Comparison of ENCODE assay signal across 10 cellular contexts in the genomic region with DNA sequence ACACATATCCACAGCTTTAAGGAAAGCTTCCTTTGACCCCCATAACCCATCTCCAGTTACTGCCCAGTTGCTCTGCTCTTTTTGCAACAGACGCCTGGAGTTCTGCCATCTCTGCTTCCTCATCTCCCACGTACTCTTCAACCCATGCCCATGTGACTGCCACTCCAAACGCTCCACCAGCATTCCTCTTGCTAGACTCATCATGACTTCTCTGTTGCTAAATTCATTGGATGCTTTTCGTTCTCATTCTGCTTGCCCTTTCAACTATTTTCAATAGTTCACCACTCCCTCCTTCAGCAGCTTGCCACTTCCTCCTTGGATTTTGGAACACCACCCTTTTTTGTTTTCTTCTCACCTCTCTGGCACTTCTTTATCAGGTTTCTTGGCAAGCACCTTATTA. TPM values are rescaled to one million over a fixed set of nuclear protein-coding genes. Genes with fewer than 3 reads are reported as not detected.
DNase-seq lines count a peak whose midpoint lies in the region; ATAC-seq and TF ChIP-seq lines count a peak whose summit lies in the region.
"Had no signal": no experiment of that assay in that cellular context is flagged by ENCODE, and none has a peak within 500 bp of the region (broad histone marks: within the 10 kb centered on the region; RNA-seq: fewer than 3 reads in every experiment).

No MANE protein-coding gene starts in this region.

- in situ Hi-C loops in astrocyte of the cerebellum (cut with HindIII; ENCODE audit: low sequenced_read_pairs): no loop called here

- ATAC-seq in Right ventricle myocardium superior (ENCODE audit: poor library complexity) (peak; percentile 52), Right ventricle myocardium inferior (no peak), GM21367 (IDR thresholded peaks at IDR 0.05; ENCODE audit: unreplicated experiment) (no peak), mucosa of descending colon (no peak)

- TF ChIP-seq CTCF in astrocyte of the cerebellum (IDR thresholded peaks at IDR 0.05; ENCODE audit: low read depth, low read length, missing control alignments): no peak
- TF ChIP-seq CTCF in kidney epithelial cell (IDR thresholded peaks at IDR 0.05; ENCODE audit: insufficient read depth, low read length, poor library complexity, severe bottlenecking): no peak
- no peak for TF ChIP-seq CTCF in mucosa of descending colon (IDR thresholded peaks at IDR 0.05)

- H3K4me1 ChIP-seq in mucosa of descending colon (ENCODE audit: low read depth): peaks cover 8% of the 10 kb centered on the region

- no peaks in the 10 kb centered on the region for H3K36me3 ChIP-seq in kidney epithelial cell (ENCODE audit: control insufficient read depth, insufficient read depth, low read length)
- H3K36me3 ChIP-seq in mucosa of descending colon (ENCODE audit: low read depth): no peaks in the 10 kb centered on the region

- no peaks in the 10 kb centered on the region for H3K27me3 ChIP-seq in kidney epithelial cell (ENCODE audit: control insufficient read depth, insufficient read depth, low read length)

- CTCF ChIA-PET in HEK293T (lab: Yijun Ruan, JAX): no interaction called here

- POLR2A ChIA-PET in HEK293T (lab: Yijun Ruan, JAX): no interaction called here

- intact Hi-C loops in Right ventricle myocardium superior (cut with DNase I): no loop called here
- intact Hi-C loops in Right ventricle myocardium inferior (cut with DNase I): no loop called here
- intact Hi-C loops in mucosa of descending colon (cut with DNase I, micrococcal nuclease): no loop called here

- no peak for DNase-seq in Right ventricle myocardium superior
- DNase-seq in Right ventricle myocardium inferior (ENCODE audit: missing footprints): no peak
- DNase-seq in astrocyte of the cerebellum (ENCODE audit: low read depth): peak; percentile 78
- peak; percentile 72 for DNase-seq in kidney epithelial cell (ENCODE audit: low read depth)
- DNase-seq in NCI-H1092 (lab: John Stamatoyannopoulos, UW): no peak
- no peak for DNase-seq in HEK293T (ENCODE audit: extremely low spot score)
- no peak for DNase-seq in mucosa of descending colon
- DNase-seq: CD4-positive, CD25-positive, alpha-beta regulatory T cell; NCI-H1436 had no signal

- H3K4me3 ChIP-seq in astrocyte of the cerebellum (ENCODE audit: low read depth, low read length) (no peak overlapping the region), kidney epithelial cell (ENCODE audit: low read depth, low read length) (no peak overlapping the region), mucosa of descending colon (no peak overlapping the region)

- no peaks in the 10 kb centered on the region for H3K9me3 ChIP-seq in mucosa of descending colon

TF ChIP-seq in HEK293T, 16 proteins besides CTCF, POLR2A, EP300 and RAD21:
- TF ChIP-seq, protein P1, sequence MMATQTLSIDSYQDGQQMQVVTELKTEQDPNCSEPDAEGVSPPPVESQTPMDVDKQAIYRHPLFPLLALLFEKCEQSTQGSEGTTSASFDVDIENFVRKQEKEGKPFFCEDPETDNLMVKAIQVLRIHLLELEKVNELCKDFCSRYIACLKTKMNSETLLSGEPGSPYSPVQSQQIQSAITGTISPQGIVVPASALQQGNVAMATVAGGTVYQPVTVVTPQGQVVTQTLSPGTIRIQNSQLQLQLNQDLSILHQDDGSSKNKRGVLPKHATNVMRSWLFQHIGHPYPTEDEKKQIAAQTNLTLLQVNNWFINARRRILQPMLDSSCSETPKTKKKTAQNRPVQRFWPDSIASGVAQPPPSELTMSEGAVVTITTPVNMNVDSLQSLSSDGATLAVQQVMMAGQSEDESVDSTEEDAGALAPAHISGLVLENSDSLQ (IDR thresholded peaks at IDR 0.05): no peak
- no peak for TF ChIP-seq ELF4 (IDR thresholded peaks at IDR 0.05)
- TF ChIP-seq FOXK2 (IDR thresholded peaks at IDR 0.05): no peak
- TF ChIP-seq FOXM1 (IDR thresholded peaks at IDR 0.05; ENCODE audit: borderline replicate concordance): no peak
- no peak for TF ChIP-seq ZNF384 (IDR thresholded peaks at IDR 0.05)
- no peak for TF ChIP-seq LEF1 (IDR thresholded peaks at IDR 0.05; ENCODE audit: borderline replicate concordance)
- no peak for TF ChIP-seq SP1 (IDR thresholded peaks at IDR 0.05)
- TF ChIP-seq BHLHE40 (IDR thresholded peaks at IDR 0.05; ENCODE audit: borderline replicate concordance): no peak
- no peak for TF ChIP-seq TARDBP (IDR thresholded peaks at IDR 0.05)
- TF ChIP-seq ARNT (IDR thresholded peaks at IDR 0.05): no peak
- TF ChIP-seq L3MBTL2 (conservative IDR thresholded peaks at IDR 0.05): no peak
- TF ChIP-seq NFRKB (IDR thresholded peaks at IDR 0.05): no peak
- TF ChIP-seq HDGF (IDR thresholded peaks at IDR 0.05; ENCODE audit: borderline replicate concordance): no peak
- no peak for TF ChIP-seq CTBP1 (IDR thresholded peaks at IDR 0.05; ENCODE audit: borderline replicate concordance)
TF ChIP-seq in HEK293T: peak in this region for 0.

RNA-seq across cellular contexts. Expression of gene KNSTRN, which starts 2.7 kb away (rescaled TPM):
- total RNA-seq in Right ventricle myocardium superior: 7.9 TPM
- 8.5 TPM for total RNA-seq in Right ventricle myocardium inferior
- total RNA-seq in kidney epithelial cell: 23.2 and 30.0 TPM in 2 replicates
- total RNA-seq in mucosa of descending colon: 10 to 100 TPM in 2 of 3 donors, 1 to 10 TPM in 1; 9.4 to 16.4 (median 10.5) TPM

RNA-seq across cellular contexts. Expression of gene DISP2, which starts 21.8 kb away (rescaled TPM):
- total RNA-seq in Right ventricle myocardium superior (5.9 TPM), Right ventricle myocardium inferior (3.9 TPM), kidney epithelial cell (2.2 and 3.2 TPM in 2 replicates), mucosa of descending colon (10 to 100 TPM in 2 of 3 donors, 1 to 10 TPM in 1; 5.1 to 23.4 (median 16.1) TPM)

RNA-seq across cellular contexts. Expression of gene IVD, which starts 25.7 kb away (rescaled TPM):
- 90.8 TPM for total RNA-seq in Right ventricle myocardium superior
- total RNA-seq in Right ventricle myocardium inferior: 88.6 TPM
- 41.1 and 46.8 TPM in 2 replicates for total RNA-seq in kidney epithelial cell
- 10 to 100 TPM; 65.8 to 88.3 (median 74.8) TPM for total RNA-seq in mucosa of descending colon

RNA-seq across cellular contexts. Expression of gene PHGR1, which starts 29.0 kb away (rescaled TPM):
- total RNA-seq in Right ventricle myocardium superior (not detected), Right ventricle myocardium inferior (not detected), kidney epithelial cell (not detected in 2 replicates), mucosa of descending colon (1,000 to 10,000 TPM in 2 of 3 donors, 100 to 1,000 TPM in 1; 932 to 1,439 (median 1,228) TPM)
- total RNA-seq: CD4-positive, CD25-positive, alpha-beta regulatory T cell had no signal

RNA-seq across cellular contexts. Expression of gene CCDC9B, which starts 39.1 kb away (rescaled TPM):
- total RNA-seq in Right ventricle myocardium superior: 155 TPM
- 162 TPM for total RNA-seq in Right ventricle myocardium inferior
- total RNA-seq in kidney epithelial cell: 13.6 and 20.3 TPM in 2 replicates
- total RNA-seq in mucosa of descending colon: 100 to 1,000 TPM in 1 of 3 donors, 10 to 100 TPM in 2; 34.9 to 204 (median 37.2) TPM

Comparison
In these comparisons a context has a peak if more than half of its experiments do, and no peak if none do; other contexts are left out.
1. DNase-seq: peak in astrocyte of the cerebellum (single experiment) and kidney epithelial cell (single experiment); none in Right ventricle myocardium superior (single experiment), Right ventricle myocardium inferior (single experiment), NCI-H1092 (single experiment), HEK293T (single experiment) and mucosa of descending colon (0 of 3).